ENCODE assay signal across 8 cellular contexts in the genomic region with DNA sequence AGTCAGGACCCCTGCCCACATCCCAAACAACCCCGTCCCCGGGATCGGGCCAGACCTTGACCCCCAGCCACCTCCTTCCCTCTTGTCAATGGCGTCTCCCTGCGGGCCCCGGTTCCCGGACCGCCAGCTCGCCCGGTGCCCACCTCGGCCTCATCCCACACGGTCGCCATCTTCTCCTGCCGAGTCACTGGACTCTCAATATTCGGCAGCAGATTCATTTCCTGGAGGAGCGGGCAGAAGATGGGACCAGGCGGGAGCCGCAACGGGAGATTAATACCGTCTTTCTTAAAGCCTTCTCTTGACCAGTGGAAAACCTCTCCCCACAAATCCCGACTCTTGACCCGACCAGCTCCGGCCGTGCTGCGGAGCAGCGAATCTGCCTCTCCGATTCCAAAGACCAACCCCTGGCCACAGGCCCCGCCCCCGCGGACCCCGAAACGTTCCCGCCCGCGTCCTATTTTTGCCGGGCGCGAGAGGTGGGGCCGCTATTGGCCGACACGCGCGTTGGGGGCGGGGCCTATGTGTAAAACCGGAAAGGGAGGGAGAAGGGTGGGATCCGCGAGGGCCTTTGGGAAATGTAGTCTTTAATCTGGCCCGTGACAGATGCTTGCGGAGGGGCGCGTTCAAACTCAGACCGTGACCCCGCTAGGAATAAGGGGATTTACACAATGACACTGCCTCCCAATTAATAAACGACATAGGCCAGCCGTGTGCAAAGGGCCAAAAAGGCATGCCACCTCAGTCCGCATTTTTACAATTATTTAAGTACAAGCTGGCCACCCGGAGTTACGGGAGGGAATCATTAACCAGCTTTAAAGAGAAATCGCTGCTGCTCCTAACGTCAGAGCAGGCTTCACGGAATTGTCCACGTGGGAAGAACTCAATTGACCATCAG. TPM values are rescaled to one million over a fixed set of nuclear protein-coding genes. Genes with fewer than 3 reads are reported as not detected.
DNase-seq lines count a peak whose midpoint lies in the region; ATAC-seq, FAIRE-seq and TF ChIP-seq lines count a peak whose summit lies in the region.

Gene PSMC3 (minus strand): TSS at position 378 of the 895 bp plus-strand sequence. CDS start 160 bp downstream, at position 218.

- H3K27ac Mint-ChIP-seq in astrocyte (ENCODE audit: unreplicated experiment), result peak within 1 kb of the TSS; percentile 99

- H3K9ac ChIP-seq in astrocyte (ENCODE audit: low read length) (peak within 1 kb of the TSS; percentile 99), rectal smooth muscle tissue (ENCODE audit: low read length) (peak within 1 kb of the TSS; percentile 93)

- intact Hi-C loops in right cardiac atrium (cut with DNase I), result no loop called here
- intact Hi-C loops in aorta (cut with DNase I), result loop anchor here in 1 of 2 donors (1.0 kb wide), 1 partner anchor 10 kb away; no protein-coding TSS in a partner anchor

- H3K4me1 ChIP-seq in astrocyte (ENCODE audit: insufficient read depth, low read length) (peaks cover 12% of the 10 kb centered on the region), right cardiac atrium (ENCODE audit: control insufficient read depth, insufficient read depth, low read length) (peaks cover 9% of the 10 kb centered on the region), rectal smooth muscle tissue (ENCODE audit: control insufficient read depth, insufficient read depth, low read length) (peaks cover 11% of the 10 kb centered on the region), aorta (ENCODE audit: control insufficient read depth in 1 of 2, insufficient read depth in 2 of 2, low read length in 2 of 2) (no peaks in the 10 kb centered on the region)

- H3K9me3 ChIP-seq in astrocyte (ENCODE audit: insufficient read depth, low read depth, low read length), result no peaks in the 10 kb centered on the region
- H3K9me3 ChIP-seq in right cardiac atrium (ENCODE audit: control insufficient read depth, low read length), result no peaks in the 10 kb centered on the region
- no peaks in the 10 kb centered on the region for H3K9me3 ChIP-seq in aorta (ENCODE audit: control insufficient read depth, low read length)

- H3K36me3 Mint-ChIP-seq in astrocyte (ENCODE audit: low read depth, unreplicated experiment), result peaks cover 5% of the 10 kb centered on the region

- no peaks in the 10 kb centered on the region for H3K9me3 Mint-ChIP-seq in astrocyte (ENCODE audit: unreplicated experiment)

- peak within 1 kb of the TSS; percentile 99 for H3K27ac ChIP-seq in astrocyte (ENCODE audit: low read depth, low read length)
- H3K27ac ChIP-seq in right cardiac atrium (ENCODE audit: low read length), result peak within 1 kb of the TSS; percentile 92
- H3K27ac ChIP-seq in rectal smooth muscle tissue (ENCODE audit: low read depth, low read length), result peak within 1 kb of the TSS; percentile 95
- peak within 1 kb of the TSS; percentile 19 to 76 for H3K27ac ChIP-seq in aorta (ENCODE audit: low read depth in 1 of 2, low read length in 2 of 2)

- TF ChIP-seq POLR2A in GM18505 (IDR thresholded peaks at IDR 0.05; ENCODE audit: borderline replicate concordance, extremely low read depth, insufficient read depth, insufficient read length), result peak; percentile 88

- DNase-seq in NCI-H2029 (lab: John Stamatoyannopoulos, UW) (peak; percentile 96), T-helper 22 cell (ENCODE audit: low read depth) (peak; percentile 95), astrocyte (ENCODE audit: low read depth) (peak; percentile 82), right cardiac atrium (peak; percentile 99 to 100 (median 99)), aorta (peak; percentile 99 to 100)

- ATAC-seq in GM18505 (IDR thresholded peaks at IDR 0.05; ENCODE audit: unreplicated experiment) (peak; percentile 91), HG02973 (IDR thresholded peaks at IDR 0.05; ENCODE audit: unreplicated experiment) (peak; percentile 87), right cardiac atrium (peak; percentile 97), aorta (ENCODE audit: low FRiP score) (peak; percentile 98)

- H3K4me3 ChIP-seq in astrocyte (ENCODE audit: insufficient read depth, low read depth, low read length), result peak within 1 kb of the TSS; percentile 93
- peak within 1 kb of the TSS; percentile 96 for H3K4me3 ChIP-seq in right cardiac atrium (ENCODE audit: low read length)
- peak within 1 kb of the TSS; percentile 97 for H3K4me3 ChIP-seq in rectal smooth muscle tissue (ENCODE audit: low read length)
- H3K4me3 ChIP-seq in aorta (ENCODE audit: low read length in 2 of 2), result peak within 1 kb of the TSS; percentile 83 to 94

- H3K4me1 Mint-ChIP-seq in astrocyte (ENCODE audit: low read depth, unreplicated experiment), result peaks cover 20% of the 10 kb centered on the region

- TF ChIP-seq CTCF in astrocyte (IDR thresholded peaks at IDR 0.05; ENCODE audit: insufficient read depth, low read depth, low read length), result no peak

- H3K4me3 Mint-ChIP-seq in astrocyte (ENCODE audit: unreplicated experiment), result peak within 1 kb of the TSS; percentile 100

- FAIRE-seq in astrocyte (lab: Jason Lieb, UNC), result no peak

- under 1% methylated on average over 62 of the region's 62 CpGs for WGBS in right cardiac atrium
- WGBS in aorta, 2 donors, result 0 to 1% methylated on average over 62 of the region's 62 CpGs

- H2AFZ ChIP-seq in astrocyte (ENCODE audit: low read depth, low read length), result peak within 1 kb of the TSS; percentile 90

- H3K27me3 Mint-ChIP-seq in astrocyte (ENCODE audit: low read depth, unreplicated experiment), result no peaks in the 10 kb centered on the region

- peaks cover 11% of the 10 kb centered on the region for H4K20me1 ChIP-seq in astrocyte (ENCODE audit: insufficient read depth, low read length)

- H3K79me2 ChIP-seq in astrocyte (ENCODE audit: insufficient read depth, low read length), result peaks cover 39% of the 10 kb centered on the region

- H3K27me3 ChIP-seq in astrocyte (ENCODE audit: insufficient read depth, low read length) (no peaks in the 10 kb centered on the region), right cardiac atrium (ENCODE audit: control insufficient read depth, insufficient read depth) (no peaks in the 10 kb centered on the region), rectal smooth muscle tissue (ENCODE audit: control insufficient read depth, insufficient read depth, low read length) (no peaks in the 10 kb centered on the region), aorta (ENCODE audit: control insufficient read depth in 1 of 2, insufficient read depth in 2 of 2, low read length in 1 of 2) (no peaks in the 10 kb centered on the region)

- peak within 1 kb of the TSS; percentile 97 for H3K4me2 ChIP-seq in astrocyte (ENCODE audit: low read length)

- H3K36me3 ChIP-seq in astrocyte (ENCODE audit: insufficient read depth, low read length) (peaks cover 11% of the 10 kb centered on the region), rectal smooth muscle tissue (ENCODE audit: control insufficient read depth, insufficient read depth, low read length) (peaks cover 21% of the 10 kb centered on the region), aorta (ENCODE audit: control insufficient read depth in 1 of 2, insufficient read depth in 2 of 2, low read length in 1 of 2) (peaks cover 4 to 5% of the 10 kb centered on the region in 2 donors)

RNA-seq across cellular contexts. Expression of gene PSMC3, which starts in this region (rescaled TPM):
- total RNA-seq in astrocyte, result 124 and 130 TPM in 2 replicates
- total RNA-seq in right cardiac atrium, result 100 to 1,000 TPM; 122 to 162 (median 155) TPM
- 170 TPM for polyA plus RNA-seq in right cardiac atrium
- total RNA-seq in aorta, result 100 to 1,000 TPM in 1 of 2 donors, 10 to 100 TPM in 1; 84.2 to 117 TPM
- 100 to 1,000 TPM; 181 to 204 TPM for polyA plus RNA-seq in aorta

Comparison
In these comparisons a context has a peak if more than half of its experiments do, and no peak if none do; other contexts are left out.
1. Peak in every context shown above with its lines: DNase-seq, ATAC-seq, H3K4me3 ChIP-seq and H3K27ac ChIP-seq.
2. H3K27ac ChIP-seq: peak in every context shown above with its lines; median percentile 99 in astrocyte; 95 in rectal smooth muscle tissue; 92 in right cardiac atrium; 48 in aorta.